8 cellular contexts compared by ENCODE assay signal in the genomic region with DNA sequence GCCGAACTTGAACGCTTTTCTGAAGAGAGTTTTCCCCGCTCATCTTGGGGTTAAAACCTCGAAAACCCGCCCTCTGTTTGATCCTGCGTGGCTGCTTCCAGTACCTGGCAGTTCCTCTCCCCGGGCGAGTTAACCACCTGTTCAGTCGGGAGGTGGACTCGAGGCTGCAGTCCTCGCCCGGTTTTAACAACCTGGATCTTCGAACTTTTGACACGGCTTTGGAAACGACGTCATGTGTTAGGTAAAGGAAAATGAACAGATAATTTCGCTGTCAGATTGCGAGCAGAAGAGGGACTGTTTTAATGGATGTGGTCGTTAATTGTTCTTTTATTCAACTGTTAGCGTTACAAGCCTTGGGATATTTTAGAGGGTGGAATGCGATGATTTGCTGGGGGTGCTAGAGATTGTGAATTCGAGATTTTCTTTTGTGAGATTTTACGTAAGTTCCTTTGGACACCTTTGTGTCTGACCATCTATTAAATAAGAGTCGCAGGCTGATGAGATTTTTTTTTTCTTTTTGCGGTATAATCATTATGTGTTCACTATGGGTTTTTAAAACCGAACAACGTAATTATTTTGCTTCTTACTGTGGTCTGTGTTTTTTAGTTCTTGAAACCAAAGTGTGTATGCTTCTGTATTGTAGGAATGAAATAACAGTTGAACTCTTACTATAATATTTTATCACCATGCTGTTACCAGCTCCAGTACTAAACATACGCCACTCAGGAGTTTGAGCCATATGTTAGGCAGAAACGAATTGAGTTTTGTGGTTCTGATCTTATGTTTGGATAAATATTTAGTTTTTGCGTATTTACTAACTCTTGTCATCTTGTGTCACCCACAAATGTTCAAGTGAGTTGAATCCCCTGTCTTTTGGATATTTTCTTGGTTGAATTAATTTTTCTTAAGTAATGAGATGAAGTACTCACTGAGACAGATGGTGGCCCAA. TPM values are rescaled to one million over a fixed set of nuclear protein-coding genes. Genes with fewer than 3 reads are reported as not detected.
A peak's percentile ranks its signal among the peaks of the same experiment; 100 is the strongest.
DNase-seq lines count a peak whose midpoint lies in the region; ATAC-seq and TF ChIP-seq lines count a peak whose summit lies in the region.

No MANE protein-coding gene starts in this region.

- peak overlapping the region; percentile 88 for H3K4me2 ChIP-seq in PC-9

- DNase-seq in Right ventricle myocardium superior = no peak
- DNase-seq in left ventricle myocardium superior = no peak
- peak in 1 of 2 experiments; percentile 73 for DNase-seq in PC-9
- peak; percentile 36 for DNase-seq in midbrain (lab: John Stamatoyannopoulos, UW)
- no peak for DNase-seq in uterus
- no peak for DNase-seq in MV-4-11 (lab: John Stamatoyannopoulos, UW)

- H3F3A ChIP-seq in PC-9 (ENCODE audit: insufficient read depth, low read depth) = peaks cover 14% of the 10 kb centered on the region; the same call in 1 of the 2 replicates

- H3K9ac ChIP-seq in duodenal mucosa (ENCODE audit: low read depth in 1 of 2, low read length in 2 of 2) = peak overlapping the region; percentile 81 to 94

- H3K4me1 ChIP-seq in PC-9 (replicated peaks; ENCODE audit: insufficient read depth) = peaks cover 20% of the 10 kb centered on the region
- H3K4me1 ChIP-seq in duodenal mucosa (ENCODE audit: control insufficient read depth in 1 of 2, insufficient read depth in 2 of 2, low read length in 2 of 2) = peaks cover 4 to 16% of the 10 kb centered on the region in 2 donors
- H3K4me1 ChIP-seq in uterus = no peaks in the 10 kb centered on the region

- CTCF ChIA-PET in PC-9 (lab: Charles Lee) = interaction anchor here (0.6 kb wide), 1 partner anchor 135 kb away, joined by 4 read pairs; no protein-coding TSS in a partner anchor

- H3K27ac ChIP-seq in PC-9 (peak overlapping the region; percentile 84), duodenal mucosa (ENCODE audit: low read depth, low read length) (peak overlapping the region; percentile 99), uterus (peak overlapping the region; percentile 99 to 100)

- no peak for TF ChIP-seq POLR2A in uterus (IDR thresholded peaks at IDR 0.05)

- peaks cover 41% of the 10 kb centered on the region for H3K79me2 ChIP-seq in PC-9 (ENCODE audit: low read depth)

- POLR2A ChIA-PET in PC-9 (lab: Charles Lee; ENCODE audit: unreplicated experiment) = interaction anchor here (0.5 to 0.9 kb wide), 3 partner anchors 10 to 466 kb away, joined by 3 to 12 read pairs (median 3); no protein-coding TSS in a partner anchor

- no peaks in the 10 kb centered on the region for H3K36me3 ChIP-seq in PC-9 (ENCODE audit: low read depth)
- no peaks in the 10 kb centered on the region for H3K36me3 ChIP-seq in duodenal mucosa (ENCODE audit: control insufficient read depth in 1 of 2, insufficient read depth in 2 of 2, low read length in 2 of 2)
- H3K36me3 ChIP-seq in uterus = no peaks in the 10 kb centered on the region

- intact Hi-C loops in Right ventricle myocardium superior (cut with DNase I) (loop anchor here (10.0 kb wide), 1 partner anchor 138 kb away; no protein-coding TSS in a partner anchor), left ventricle myocardium superior (cut with micrococcal nuclease) (no loop called here), PC-9 (cut with micrococcal nuclease; ENCODE audit: unreplicated experiment) (loop anchor here (2.0 to 5.0 kb wide), 3 partner anchors 122 to 270 kb away; a partner anchor contains a TSS), uterus (cut with DNase I; ENCODE audit: low total_unique reads) (no loop called here)

- H2AFZ ChIP-seq in PC-9 = peak overlapping the region; percentile 93

- H3K9me3 ChIP-seq in PC-9 (ENCODE audit: insufficient read depth, low read depth) (peaks cover 11% of the 10 kb centered on the region; the same call in 1 of the 2 replicates), duodenal mucosa (ENCODE audit: control insufficient read depth in 1 of 2, low read length in 2 of 2) (peaks cover 0 to 11% of the 10 kb centered on the region in 2 donors), uterus (no peaks in the 10 kb centered on the region)

- TF ChIP-seq CTCF in PC-9 (conservative IDR thresholded peaks at IDR 0.05) (no peak), uterus (IDR thresholded peaks at IDR 0.05) (no peak)

- peak overlapping the region; percentile 59 for H3K4me3 ChIP-seq in PC-9
- H3K4me3 ChIP-seq in duodenal mucosa (ENCODE audit: low read depth in 1 of 2, low read length in 2 of 2) = peak overlapping the region; percentile 75 to 93
- H3K4me3 ChIP-seq in uterus = peak overlapping the region; percentile 64 to 81

- no peaks in the 10 kb centered on the region for H3K9me2 ChIP-seq in PC-9 (ENCODE audit: insufficient read depth)

- no peaks in the 10 kb centered on the region for H3K27me3 ChIP-seq in PC-9 (ENCODE audit: insufficient read depth, low read depth)
- H3K27me3 ChIP-seq in duodenal mucosa (ENCODE audit: control insufficient read depth in 1 of 2, insufficient read depth in 2 of 2, low read length in 2 of 2) = no peaks in the 10 kb centered on the region
- no peaks in the 10 kb centered on the region for H3K27me3 ChIP-seq in uterus

- ATAC-seq in Right ventricle myocardium superior (ENCODE audit: poor library complexity) (peak; percentile 33), left ventricle myocardium superior (no peak), HG03025 (IDR thresholded peaks at IDR 0.05; ENCODE audit: low FRiP score, unreplicated experiment) (peak; percentile 7)

- no peaks in the 10 kb centered on the region for H4K20me1 ChIP-seq in PC-9 (ENCODE audit: insufficient read depth)

- BruUV-seq in PC-9 (replicated peaks; lab: Mats Ljungman, UMichigan) = TSS peak; percentile 51

RNA-seq across cellular contexts. Expression of a gene that starts 1.2 kb away (rescaled TPM):
- total RNA-seq in Right ventricle myocardium superior (16.9 TPM), left ventricle myocardium superior (18.4 TPM), PC-9 (2021) (29.7 and 34.3 TPM in 2 replicates), uterus (100 to 1,000 TPM in 1 of 4 donors, 10 to 100 TPM in 3; 31.3 to 129 (median 69.9) TPM)

Comparison
In these comparisons a context has a peak if more than half of its experiments do, and no peak if none do; other contexts are left out.
1. intact Hi-C loops: an anchor here in Right ventricle myocardium superior (10.0 kb wide) and PC-9 (2.0 to 5.0 kb wide); none called in left ventricle myocardium superior and uterus.